ENCODE assay signal across 16 cellular contexts in the genomic region with DNA sequence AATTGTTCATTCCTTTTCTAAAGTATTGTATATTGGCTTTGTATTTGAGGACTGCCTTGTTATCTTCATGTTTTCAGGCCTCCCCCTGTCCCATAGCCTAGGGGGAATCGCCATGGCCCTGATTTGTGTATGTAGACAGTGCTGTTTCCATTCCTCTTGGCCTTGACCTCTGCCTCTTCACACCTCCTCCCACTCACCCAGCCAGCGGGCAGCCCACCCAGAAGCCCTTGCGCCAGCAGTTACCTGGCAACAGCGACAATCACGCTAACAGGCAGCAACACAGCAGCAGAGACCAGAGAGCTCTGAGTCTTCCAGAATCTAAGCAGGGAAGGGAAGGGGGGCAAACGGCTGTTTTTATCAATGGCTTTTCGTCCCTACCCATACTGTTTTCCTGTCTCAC. TPM values are rescaled to one million over a fixed set of nuclear protein-coding genes. Genes with fewer than 3 reads are reported as not detected.
DNase-seq lines count a peak whose midpoint lies in the region; ATAC-seq and TF ChIP-seq lines count a peak whose summit lies in the region.
"Had no signal": no experiment of that assay in that cellular context is flagged by ENCODE, and none has a peak within 500 bp of the region (broad histone marks: within the 10 kb centered on the region; RNA-seq: fewer than 3 reads in every experiment).

No MANE protein-coding gene starts in this region.

- H3K27ac ChIP-seq in mesodermal cell (ENCODE audit: low read depth, low read length, severe bottlenecking), result peak overlapping the region; percentile 54
- H3K27ac ChIP-seq: colonic mucosa, psoas muscle, upper lobe of right lung had no signal

- POLR2A ChIA-PET in naive thymus-derived CD8-positive, alpha-beta T cell (lab: Charles Lee), result no interaction called here

- 20 to 70% methylated on average over 1 to 2 of the region's 7 CpGs for WGBS in mesodermal cell (ENCODE audit: insufficient coverage in 2 of 2), 2 experiments

- H3K4me1 ChIP-seq in BE2C (peaks cover 18% of the 10 kb centered on the region), mesodermal cell (ENCODE audit: control insufficient read depth, insufficient read depth, low read length, poor library complexity, severe bottlenecking) (no peaks in the 10 kb centered on the region)
- H3K4me1 ChIP-seq: colonic mucosa, psoas muscle, upper lobe of right lung had no signal

- H3K27ac Mint-ChIP-seq in naive thymus-derived CD8-positive, alpha-beta T cell, result no peak overlapping the region
- H3K27ac Mint-ChIP-seq: activated B cell treated with CpG ODN at 0.5 μM for 24 hours had no signal

- H3K9me3 ChIP-seq in BE2C, result 0 out of 2 replicates have a peak, but pooled peaks cover 4% of the 10 kb centered on the region
- H3K9me3 ChIP-seq in mesodermal cell (ENCODE audit: control insufficient read depth, low read length), result peaks cover 4% of the 10 kb centered on the region
- H3K9me3 ChIP-seq: colonic mucosa, psoas muscle, upper lobe of right lung had no signal

- intact Hi-C loops in posterior vena cava (cut with DNase I), result no loop called here

- no peaks in the 10 kb centered on the region for H3K36me3 Mint-ChIP-seq in naive thymus-derived CD8-positive, alpha-beta T cell

- ATAC-seq in naive thymus-derived CD8-positive, alpha-beta T cell, result no peak
- no peak for ATAC-seq in HG03565 (IDR thresholded peaks at IDR 0.05; ENCODE audit: unreplicated experiment)
- ATAC-seq: PC-3, psoas muscle had no signal

- peaks cover 0 to 12% (median 4%) of the 10 kb centered on the region in 5 donors for H3K27me3 Mint-ChIP-seq in naive thymus-derived CD8-positive, alpha-beta T cell
- H3K27me3 Mint-ChIP-seq: activated B cell treated with CpG ODN at 0.5 μM for 24 hours had no signal

- peaks cover 0 to 16% (median 0%) of the 10 kb centered on the region in 9 donors for H3K9me3 Mint-ChIP-seq in naive thymus-derived CD8-positive, alpha-beta T cell
- H3K9me3 Mint-ChIP-seq: activated B cell treated with CpG ODN at 0.5 μM for 24 hours had no signal

- no peaks in the 10 kb centered on the region for H3K27me3 ChIP-seq in BE2C
- H3K27me3 ChIP-seq in H7 (ENCODE audit: control insufficient read depth, insufficient read depth, low read length), result no peaks in the 10 kb centered on the region
- H3K27me3 ChIP-seq: colonic mucosa, upper lobe of right lung had no signal

- H3K36me3 ChIP-seq in BE2C (no peaks in the 10 kb centered on the region), H7 (replicated peaks; ENCODE audit: control insufficient read depth, insufficient read depth, low read length) (no peaks in the 10 kb centered on the region), mesodermal cell (ENCODE audit: control insufficient read depth, insufficient read depth, low read length) (no peaks in the 10 kb centered on the region)
- H3K36me3 ChIP-seq: colonic mucosa, upper lobe of right lung had no signal

- TF ChIP-seq CTCF in BE2C (IDR thresholded peaks at IDR 0.05; ENCODE audit: low read depth, low read length), result no peak

- H3K4me3 Mint-ChIP-seq in naive thymus-derived CD8-positive, alpha-beta T cell, result no peak overlapping the region
- H3K4me3 Mint-ChIP-seq: activated B cell treated with CpG ODN at 0.5 μM for 24 hours had no signal

- DNase-seq in BE2C, result peak; percentile 67
- peak; percentile 33 for DNase-seq in H7
- peak; percentile 29 to 49 for DNase-seq in SHP77 (lab: John Stamatoyannopoulos, UW)
- DNase-seq in naive thymus-derived CD8-positive, alpha-beta T cell, result no peak
- no peak for DNase-seq in stimulated activated CD4-positive, alpha-beta T cell treated with anti-CD3 and anti-CD28 coated beads, Interleukin-4, amount 100 ng/mL, for 24 hours
- no peak for DNase-seq in posterior vena cava (ENCODE audit: low spot score)
- DNase-seq: activated B cell treated with CpG ODN at 0.5 μM for 24 hours; colonic mucosa; NCI-H2081; PC-3; psoas muscle; stimulated activated CD4-positive, alpha-beta T cell treated with anti-CD3 and anti-CD28 coated beads, Interleukin-1b, Interleukin-23, amount 100 ng/mL, for 48 hours; upper lobe of right lung had no signal

- no peak overlapping the region for H3K4me3 ChIP-seq in BE2C (ENCODE audit: low read depth, low read length)
- H3K4me3 ChIP-seq in H7 (ENCODE audit: insufficient read depth, low read depth, low read length), result no peak overlapping the region
- H3K4me3 ChIP-seq in mesodermal cell (ENCODE audit: extremely low read depth, insufficient read depth, low read length, poor library complexity, severe bottlenecking), result no peak overlapping the region
- H3K4me3 ChIP-seq: colonic mucosa, psoas muscle, upper lobe of right lung had no signal

- H3K4me1 Mint-ChIP-seq in naive thymus-derived CD8-positive, alpha-beta T cell, result no peaks in the 10 kb centered on the region
- H3K4me1 Mint-ChIP-seq: activated B cell treated with CpG ODN at 0.5 μM for 24 hours had no signal

RNA-seq across cellular contexts. Expression of gene NPL, which starts 50.0 kb away (rescaled TPM):
- polyA plus RNA-seq in BE2C (2012; ENCODE audit: insufficient read depth, insufficient read length, low read depth), result 3.2 TPM
- total RNA-seq in H7 (2014; rRNA removed; shearing (Covaris generic)), result 2.0 and 8.1 TPM in 2 replicates
- polyA plus RNA-seq in mesodermal cell (2013, experiment 1 of 2), result 3.5 TPM
- polyA plus RNA-seq in mesodermal cell (2013, experiment 2 of 2), result 2.5 TPM
- total RNA-seq in naive thymus-derived CD8-positive, alpha-beta T cell, result 1 to 10 TPM; 4.5 to 7.7 TPM
- 1 to 10 TPM; 4.0 to 7.0 (median 6.2) TPM for polyA plus RNA-seq in naive thymus-derived CD8-positive, alpha-beta T cell
- total RNA-seq in posterior vena cava, result 10 to 100 TPM; 11.9 to 25.2 TPM
- total RNA-seq: PC-3 had no signal

RNA-seq across cellular contexts. Expression of gene RGS8, which starts 55.2 kb away (rescaled TPM):
- 4.9 TPM for polyA plus RNA-seq in BE2C (2012; ENCODE audit: insufficient read depth, insufficient read length, low read depth)
- 2.3 and 14.2 TPM in 2 replicates for total RNA-seq in H7 (2014; rRNA removed; shearing (Covaris generic))
- polyA plus RNA-seq in mesodermal cell (2013, experiment 1 of 2), result 0.88 TPM
- polyA plus RNA-seq in mesodermal cell (2013, experiment 2 of 2), result 0.56 TPM
- total RNA-seq in naive thymus-derived CD8-positive, alpha-beta T cell, result not detected
- not detected for polyA plus RNA-seq in naive thymus-derived CD8-positive, alpha-beta T cell
- under 1 TPM in 1 of 2 donors, not detected in 1; 0.10 TPM for total RNA-seq in posterior vena cava
- total RNA-seq: activated B cell treated with CpG ODN at 0.5 μM for 24 hours, colonic mucosa, LHCN-M2, PC-3, psoas muscle, upper lobe of right lung had no signal

Comparison
In these comparisons a context has a peak if more than half of its experiments do, and no peak if none do; other contexts are left out.
1. DNase-seq: peak in BE2C (single experiment), H7 (single experiment) and SHP77 (2 of 2); none in naive thymus-derived CD8-positive, alpha-beta T cell (0 of 10), stimulated activated CD4-positive, alpha-beta T cell treated with anti-CD3 and anti-CD28 coated beads, Interleukin-4, amount 100 ng/mL, for 24 hours (single experiment) and posterior vena cava (single experiment).